ENCODE assay signal across 8 cellular contexts in genomic region chr11:102341844-102342318, GRCh38. TPM values are rescaled to one million over a fixed set of nuclear protein-coding genes. Genes with fewer than 3 reads are reported as not detected.
DNase-seq lines count a peak whose midpoint lies in the region; ATAC-seq lines count a peak whose summit lies in the region.

No MANE protein-coding gene starts in this region.

- ATAC-seq in GM19043 (IDR thresholded peaks at IDR 0.05; ENCODE audit: low read depth, unreplicated experiment) = peak; percentile 36
- peak; percentile 35 for ATAC-seq in HG03469 (IDR thresholded peaks at IDR 0.05; ENCODE audit: unreplicated experiment)

- peak in 9 of 14 donors; percentile 13 to 61 (median 35) for DNase-seq in C1 segment of cervical spinal cord (lab: John Stamatoyannopoulos, UW)
- peak; percentile 78 for DNase-seq in NCI-H748 (lab: John Stamatoyannopoulos, UW; ENCODE audit: unreplicated experiment)
- peak; percentile 73 to 78 for DNase-seq in activated CD4-positive, alpha-beta T cell treated with anti-CD3 and anti-CD28 coated beads, Interleukin-2, amount 50 U/mL, for 48 hours
- peak; percentile 74 for DNase-seq in effector CD4-positive, alpha-beta T cell
- peak; percentile 85 to 89 for DNase-seq in lung microvascular endothelial cell (ENCODE audit: low read depth in 2 of 2)
- peak; percentile 39 to 55 for DNase-seq in stimulated activated CD8-positive, alpha-beta memory T cell treated with anti-CD3 and anti-CD28 coated beads, Interleukin-7, amount 100 ng/mL, for 1 hour (ENCODE audit: low read depth in 2 of 2)

RNA-seq across cellular contexts. Expression of gene BIRC2, which starts 5.1 kb away (rescaled TPM):
- total RNA-seq in lung microvascular endothelial cell = 38.4 and 44.4 TPM in 2 replicates

RNA-seq across cellular contexts. Expression of gene BIRC3, which starts 24.6 kb away (rescaled TPM):
- 1.5 and 3.0 TPM in 2 replicates for total RNA-seq in lung microvascular endothelial cell

Comparison
In these comparisons a context has a peak if more than half of its experiments do, and no peak if none do; other contexts are left out.
1. Peak in every context shown above with its lines: DNase-seq and ATAC-seq.
2. DNase-seq: peak in every context shown above with its lines; median percentile 87 in lung microvascular endothelial cell; 78 in NCI-H748; 76 in activated CD4-positive, alpha-beta T cell treated with anti-CD3 and anti-CD28 coated beads, Interleukin-2, amount 50 U/mL, for 48 hours; 74 in effector CD4-positive, alpha-beta T cell; 47 in stimulated activated CD8-positive, alpha-beta memory T cell treated with anti-CD3 and anti-CD28 coated beads, Interleukin-7, amount 100 ng/mL, for 1 hour; 35 in C1 segment of cervical spinal cord.